In genomic region chr13:94710081-94710809, GRCh38 we compare ENCODE assay signal across 11 cellular contexts. TPM values are rescaled to one million over a fixed set of nuclear protein-coding genes. Genes with fewer than 3 reads are reported as not detected.
A peak's percentile ranks its signal among the peaks of the same experiment; 100 is the strongest.
DNase-seq lines count a peak whose midpoint lies in the region; ATAC-seq, FAIRE-seq and TF ChIP-seq lines count a peak whose summit lies in the region.
"Had no signal": no experiment of that assay in that cellular context is flagged by ENCODE, and none has a peak within 500 bp of the region (broad histone marks: within the 10 kb centered on the region; RNA-seq: fewer than 3 reads in every experiment).

No MANE protein-coding gene starts in this region.

- peak overlapping the region; percentile 78 to 84 (median 80) for H3K4me3 Mint-ChIP-seq in nephron

- H3K27ac ChIP-seq in K562 (ENCODE audit: extremely low read depth, low read depth, low read length), result no peak overlapping the region
- H3K27ac ChIP-seq: foreskin keratinocyte, GM23248, SJSA1 had no signal

- CTCF ChIA-PET in K562 (lab: Yijun Ruan, JAX; ENCODE audit: low intra/inter-chr PET ratio), result no interaction called here

- no peak overlapping the region for H2AFZ ChIP-seq in K562 (ENCODE audit: low read depth, low read length)
- H2AFZ ChIP-seq: GM23248 had no signal

- H3K4me1 ChIP-seq in K562 (replicated peaks in 1 of 2; ENCODE audit: control insufficient read depth in 2 of 2, insufficient read depth in 2 of 2, low read length in 2 of 2), result peaks cover 2 to 37% of the 10 kb centered on the region in 2 experiments; a peak in 2 of 5 replicates
- H3K4me1 ChIP-seq: foreskin keratinocyte had no signal

- no peaks in the 10 kb centered on the region for H3K9me1 ChIP-seq in K562 (ENCODE audit: control insufficient read depth, insufficient read depth, low read length)

- TF ChIP-seq POLR2A in K562 (conservative IDR thresholded peaks at IDR 0.05), result no peak

- H3K9me3 ChIP-seq in K562 (replicated peaks; ENCODE audit: control insufficient read depth, insufficient read depth, low read depth, low read length), result no peaks in the 10 kb centered on the region

- peaks cover 92% of the 10 kb centered on the region for H3K27me3 Mint-ChIP-seq in nephron (ENCODE audit: low read depth)

- FAIRE-seq in K562 (lab: Jason Lieb, UNC), result no peak

- TF ChIP-seq CTCF in GM13976 (IDR thresholded peaks at IDR 0.05; ENCODE audit: borderline replicate concordance, control extremely low read depth, extremely low read depth, insufficient read depth, missing control alignments), result no peak
- TF ChIP-seq CTCF in K562 (IDR thresholded peaks at IDR 0.05 in 2 of 3, conservative IDR thresholded peaks at IDR 0.05 in 1 of 3; ENCODE audit: insufficient read depth in 2 of 3, low read depth in 1 of 3, low read length in 3 of 3), result no peak
- no peak for TF ChIP-seq CTCF in nephron (IDR thresholded peaks at IDR 0.05; ENCODE audit: unreplicated experiment in 3 of 3)

- no peaks in the 10 kb centered on the region for H3K36me3 ChIP-seq in K562 (ENCODE audit: control insufficient read depth, insufficient read depth, low read length)
- H3K36me3 ChIP-seq: SJSA1 had no signal

- no peak for ATAC-seq in K562
- no peak for ATAC-seq in GM19395 (IDR thresholded peaks at IDR 0.05; ENCODE audit: unreplicated experiment)

- no peak overlapping the region for H3K9ac ChIP-seq in K562 (ENCODE audit: insufficient read depth in 1 of 2, low read depth in 2 of 2, low read length in 2 of 2)
- H3K9ac ChIP-seq: GM23248 had no signal

- TF ChIP-seq RAD21 in K562 (CRISPR knock-in tag; conservative IDR thresholded peaks at IDR 0.05 in 1 of 2, IDR thresholded peaks at IDR 0.05 in 1 of 2), result no peak

- peaks cover 21% of the 10 kb centered on the region for H3K4me1 Mint-ChIP-seq in nephron

- intact Hi-C loops in K562 (cut with micrococcal nuclease), result loop anchor here (2.0 kb wide), 1 partner anchor 35 kb away; no protein-coding TSS in a partner anchor

- no peak overlapping the region for H3K4me3 ChIP-seq in K562
- H3K4me3 ChIP-seq: GM23248, SJSA1 had no signal

- no peaks in the 10 kb centered on the region for H3K79me2 ChIP-seq in K562 (ENCODE audit: control insufficient read depth, insufficient read depth, low read length)

- H3K27me3 ChIP-seq in K562 (ENCODE audit: control insufficient read depth in 2 of 2, insufficient read depth in 2 of 2, low read length in 2 of 2), result peaks cover 27 to 46% of the 10 kb centered on the region in 2 experiments; a peak in 4 of 5 replicates

- DNase-seq in GM13976 (ENCODE audit: low spot score) (peak; percentile 29), NCI-H146 (lab: John Stamatoyannopoulos, UW) (peak; percentile 27), K562 (ENCODE audit: extremely low read depth in 1 of 4, low spot score in 3 of 4) (no peak), NOMO-1 (lab: John Stamatoyannopoulos, UW; ENCODE audit: unreplicated experiment in 2 of 2) (no peak)
- DNase-seq in stimulated activated CD4-positive, alpha-beta T cell treated with anti-CD3 and anti-CD28 coated beads, Interleukin-4, amount 100 ng/mL, for 4 hours, result no peak
- DNase-seq: activated naive CD4-positive, alpha-beta T cell treated with Interleukin-2 at 50 U/mL for 16 hours had no signal

- TF ChIP-seq EP300 in K562 (IDR thresholded peaks at IDR 0.05; ENCODE audit: low read length), result no peak

- peak overlapping the region in 2 of 3 experiments; percentile 6 to 87 for H3K27ac Mint-ChIP-seq in nephron

- H4K20me1 ChIP-seq in K562 (replicated peaks; ENCODE audit: control insufficient read depth, insufficient read depth, low read length), result no peaks in the 10 kb centered on the region

- POLR2A ChIA-PET in K562 (lab: Yijun Ruan, JAX), result no interaction called here

- no TSS peak for BruUV-seq in K562 (replicated peaks; lab: Mats Ljungman, UMichigan)

- no peak overlapping the region for H3K4me2 ChIP-seq in K562 (ENCODE audit: insufficient read depth, low read length)

- 28% methylated on average over 13 of the region's 19 CpGs for WGBS in K562 (ENCODE audit: insufficient coverage, low coverage, missing lambda C conversion rate)

- no peaks in the 10 kb centered on the region for H3K36me3 Mint-ChIP-seq in nephron (ENCODE audit: low read depth)

- H3K9me3 Mint-ChIP-seq in nephron, result peaks cover 3% of the 10 kb centered on the region

- in situ Hi-C loops in GM13976 (cut with MboI; ENCODE audit: low sequenced_read_pairs, unreplicated experiment), result no loop called here
- in situ Hi-C loops in K562 (cut with MboI), result no loop called here

TF ChIP-seq in K562, 482 proteins besides CTCF, POLR2A, EP300 and RAD21:
- TF ChIP-seq HNRNPUL1 (IDR thresholded peaks at IDR 0.05; ENCODE audit: low read length) (no peak), SNRNP70 (optimal IDR thresholded peaks at IDR 0.05; ENCODE audit: low read depth, low read length) (no peak), GATAD2A (IDR thresholded peaks at IDR 0.05) (no peak), CBX8 (IDR thresholded peaks at IDR 0.05; ENCODE audit: borderline replicate concordance, extremely low read depth, low read depth, low read length, poor library complexity, severe bottlenecking) (peak; percentile 9)

RNA-seq across cellular contexts. Expression of gene SOX21, which starts 2.1 kb away (rescaled TPM):
- total RNA-seq in K562 (2011; cell fraction: chromatin; rRNA removed; ENCODE audit: low replicate concordance), result not detected in 2 replicates
- 0.17 TPM in 1 of 2 replicates, not detected in the other for total RNA-seq in K562 (2011; cell fraction: nucleolus; rRNA removed)
- total RNA-seq in K562 (2011; cell fraction: nucleoplasm; rRNA removed), result 0.23 TPM in 1 of 2 replicates, not detected in the other
- total RNA-seq in K562 (2014; rRNA removed) (not detected in 2 replicates), K562 (2014; rRNA removed; fragmentation: Illumina TruSeq; extraction: Trizol) (not detected in 2 replicates), K562 (2015; rRNA removed; fragmentation: Illumina TruSeq; extraction: Trizol) (0.07 and 0.08 TPM in 2 replicates), K562 (2021) (not detected in 2 replicates)
- polyA plus RNA-seq in K562 (2011; rRNA removed) (not detected in 2 replicates), K562 (2014; fragmentation: Illumina TruSeq; extraction: Trizol) (not detected in 2 replicates), K562 (2014; fragmentation: Nextera tagmentation; extraction: Ambion mirVana) (not detected), K562 (2014; rRNA removed) (0.04 TPM in 1 of 2 replicates, not detected in the other)
- polyA plus RNA-seq in K562 (2011; cell fraction: cytosol; rRNA removed), result 0.01 TPM in 1 of 2 replicates, not detected in the other
- polyA plus RNA-seq in K562 (2011; cell fraction: nucleus; rRNA removed), result 0.10 TPM in 1 of 2 replicates, not detected in the other
- polyA plus RNA-seq in K562 (2012), result 0.07 and 0.18 TPM in 2 replicates
- polyA minus RNA-seq in K562 (2011; rRNA and poly(A)+ RNA removed), result not detected in 2 replicates
- not detected in 2 replicates for polyA minus RNA-seq in K562 (2011; cell fraction: cytosol; rRNA and poly(A)+ RNA removed)
- polyA minus RNA-seq in K562 (2011; cell fraction: nucleus; rRNA and poly(A)+ RNA removed), result not detected in 2 replicates
- total RNA-seq: foreskin keratinocyte, GM23248, SJSA1 had no signal
- polyA plus RNA-seq: foreskin keratinocyte, GM23248 had no signal

Comparison
In these comparisons a context has a peak if more than half of its experiments do, and no peak if none do; other contexts are left out.
1. DNase-seq: peak in GM13976 (single experiment) and NCI-H146 (single experiment); none in K562 (0 of 4), NOMO-1 (0 of 2) and stimulated activated CD4-positive, alpha-beta T cell treated with anti-CD3 and anti-CD28 coated beads, Interleukin-4, amount 100 ng/mL, for 4 hours (0 of 2).